ENCODE assay signal across 8 cellular contexts in genomic region chr9:120712539-120713031, GRCh38. TPM values are rescaled to one million over a fixed set of nuclear protein-coding genes. Genes with fewer than 3 reads are reported as not detected.
DNase-seq lines count a peak whose midpoint lies in the region; ATAC-seq and TF ChIP-seq lines count a peak whose summit lies in the region.

No MANE protein-coding gene starts in this region.

- peaks cover 19 to 49% (median 27%) of the 10 kb centered on the region in 3 donors for H3K4me1 Mint-ChIP-seq in naive B cell

- peak overlapping the region; percentile 74 for H3K4me2 ChIP-seq in IMR-90 (ENCODE audit: low read depth, low read length)

- H3K27ac ChIP-seq in A673 (ENCODE audit: low read depth, low read length, poor library complexity, severe bottlenecking) (peak overlapping the region; percentile 54), IMR-90 (ENCODE audit: insufficient read depth, low read length) (no peak overlapping the region), caudate nucleus (ENCODE audit: low read depth, low read length) (peak overlapping the region; percentile 83)

- H3K9ac ChIP-seq in IMR-90 (ENCODE audit: low read depth, low read length) = peak overlapping the region; percentile 32; the same call in 1 of the 2 replicates

- in situ Hi-C loops in IMR-90 (cut with MboI; ENCODE audit: low sequenced_read_pairs) = no loop called here

- intact Hi-C loops in A673 (cut with micrococcal nuclease; ENCODE audit: unreplicated experiment) = loop anchor here (5.0 kb wide), 1 partner anchor 90 kb away; no protein-coding TSS in a partner anchor
- intact Hi-C loops in IMR-90 (cut with micrococcal nuclease) = loop anchor here (2.0 kb wide), 1 partner anchor 92 kb away; no protein-coding TSS in a partner anchor

- H4K5ac ChIP-seq in IMR-90 (ENCODE audit: low read depth, low read length) = no peak overlapping the region

- H2BK15ac ChIP-seq in IMR-90 (ENCODE audit: low read depth, low read length) = no peak overlapping the region

- H2BK20ac ChIP-seq in IMR-90 (ENCODE audit: low read depth, low read length) = no peak overlapping the region

- 0 out of 2 replicates have a peak overlapping the region, but pooled peaks have one; percentile 39 for H3K14ac ChIP-seq in IMR-90 (replicated peaks; ENCODE audit: low read depth, low read length)

- WGBS in IMR-90 (ENCODE audit: extremely low coverage in 2 of 2, insufficient read length in 1 of 2), 2 experiments = no CpG with 5 or more reads among the region's 4 CpGs

- dilution Hi-C loops in IMR-90 (cut with HindIII; ENCODE audit: low sequenced_read_pairs, unreplicated experiment) = no loop called here

- H3K23ac ChIP-seq in IMR-90 (ENCODE audit: low read depth, low read length) = peak overlapping the region; percentile 31

- POLR2A ChIA-PET in A673 (lab: Charles Lee; ENCODE audit: low non-redundant PET) (no interaction called here), IMR-90 (lab: Charles Lee; ENCODE audit: unreplicated experiment) (no interaction called here)

- H3K9me1 ChIP-seq in IMR-90 (ENCODE audit: insufficient read depth, low read length) = peaks cover 3% of the 10 kb centered on the region; the same call in 1 of the 2 replicates

- no peak overlapping the region for H4K91ac ChIP-seq in IMR-90 (ENCODE audit: insufficient read depth, low read depth, low read length)

- TF ChIP-seq CTCF in A673 (conservative IDR thresholded peaks at IDR 0.05; ENCODE audit: low read depth, low read length) = no peak
- no peak for TF ChIP-seq CTCF in IMR-90 (conservative IDR thresholded peaks at IDR 0.05; ENCODE audit: low read depth, low read length)

- H3K36me3 Mint-ChIP-seq in naive B cell = no peaks in the 10 kb centered on the region

- H4K8ac ChIP-seq in IMR-90 (ENCODE audit: low read depth in 2 of 2, low read length in 2 of 2) = no peak overlapping the region

- peak overlapping the region in 3 of 6 donors; percentile 81 to 92 (median 92) for H3K27ac Mint-ChIP-seq in naive B cell

- CTCF ChIA-PET in A673 (lab: Charles Lee) = interaction anchor here (0.6 kb wide), 1 partner anchor 87 kb away, joined by 3 read pairs; no protein-coding TSS in a partner anchor
- CTCF ChIA-PET in IMR-90 (lab: Yijun Ruan, JAX) = interaction anchor here (0.6 to 1.0 kb wide), 5 partner anchors 10 to 1113 kb away, joined by 3 to 6 read pairs (median 4); no protein-coding TSS in a partner anchor

- no peaks in the 10 kb centered on the region for H3K9me3 Mint-ChIP-seq in naive B cell

- no peak overlapping the region for H2BK120ac ChIP-seq in IMR-90 (ENCODE audit: low read depth, low read length)

- H4K20me1 ChIP-seq in IMR-90 (ENCODE audit: insufficient read depth, low read length) = no peaks in the 10 kb centered on the region

- H3K36me3 ChIP-seq in A673 (ENCODE audit: insufficient read depth, low read length, poor library complexity, severe bottlenecking) (no peaks in the 10 kb centered on the region), IMR-90 (ENCODE audit: control insufficient read depth, insufficient read depth, low read length) (no peaks in the 10 kb centered on the region)

- no peaks in the 10 kb centered on the region for H3K27me3 Mint-ChIP-seq in naive B cell

- no peak for TF ChIP-seq RAD21 in IMR-90 (IDR thresholded peaks at IDR 0.05; ENCODE audit: low read length)

- no peak overlapping the region for H2BK5ac ChIP-seq in IMR-90 (ENCODE audit: low read depth, low read length, poor library complexity, severe bottlenecking)

- H2AK5ac ChIP-seq in IMR-90 (ENCODE audit: low read depth, low read length) = no peak overlapping the region

- H3K4me3 Mint-ChIP-seq in naive B cell = peak overlapping the region; percentile 90 to 98 (median 95)

- peaks cover 11 to 59% of the 10 kb centered on the region in 2 experiments; a peak in 3 of 4 replicates for H3K79me1 ChIP-seq in IMR-90 (ENCODE audit: low read depth in 1 of 2, low read length in 2 of 2)

- no peak overlapping the region for H3K18ac ChIP-seq in IMR-90 (ENCODE audit: low read depth, low read length)

- no peak overlapping the region for H2AFZ ChIP-seq in IMR-90 (replicated peaks; ENCODE audit: low read length, poor library complexity)

- H3K4me3 ChIP-seq in A673 (ENCODE audit: low read depth, low read length, poor library complexity, severe bottlenecking) = peak overlapping the region; percentile 78
- peak overlapping the region; percentile 75 for H3K4me3 ChIP-seq in IMR-90 (ENCODE audit: insufficient read depth, low read depth, low read length)

- no peak for TF ChIP-seq POLR2A in IMR-90 (IDR thresholded peaks at IDR 0.05; ENCODE audit: low read depth, low read length)

- BruUV-seq in A673 (replicated peaks; lab: Mats Ljungman, UMichigan) (TSS peak; percentile 43), IMR-90 (replicated peaks; lab: Mats Ljungman, UMichigan) (no TSS peak)

- H3K4me1 ChIP-seq in A673 (ENCODE audit: insufficient read depth, low read length, poor library complexity, severe bottlenecking) (peaks cover 46% of the 10 kb centered on the region), IMR-90 (ENCODE audit: control insufficient read depth, insufficient read depth, low read length) (peaks cover 13% of the 10 kb centered on the region)

- no peak overlapping the region for H2AK9ac ChIP-seq in IMR-90 (replicated peaks; ENCODE audit: low read depth, low read length, poor library complexity)

- 0 out of 2 replicates have a peak overlapping the region, but pooled peaks have one; percentile 13 for H3K56ac ChIP-seq in IMR-90 (ENCODE audit: extremely low read depth, insufficient read depth, low read length)

- H3K9me3 ChIP-seq in A673 (ENCODE audit: low read depth, low read length, poor library complexity, severe bottlenecking) (no peaks in the 10 kb centered on the region), IMR-90 (ENCODE audit: control insufficient read depth, insufficient read depth, low read length) (no peaks in the 10 kb centered on the region)

- ATAC-seq in IMR-90 (ENCODE audit: low read depth) (no peak), naive B cell (ENCODE audit: low read depth in 2 of 2) (no peak), HG03097 (IDR thresholded peaks at IDR 0.05; ENCODE audit: low FRiP score, unreplicated experiment) (no peak)

- H3K4ac ChIP-seq in IMR-90 (ENCODE audit: low read depth, low read length) = no peak overlapping the region

- DNase-seq in A673 (ENCODE audit: low spot score) (no peak), IMR-90 (no peak), caudate nucleus (lab: John Stamatoyannopoulos, UW) (no peak), naive B cell (no peak), Kasumi-1 (lab: John Stamatoyannopoulos, UW) (no peak), NCI-H1105 (lab: John Stamatoyannopoulos, UW) (no peak)
- no peak for DNase-seq in stimulated activated naive CD4-positive, alpha-beta T cell (lab: John Stamatoyannopoulos, UW)

- H3K27me3 ChIP-seq in A673 (replicated peaks; ENCODE audit: insufficient read depth, low read depth, low read length, poor library complexity) (no peaks in the 10 kb centered on the region), IMR-90 (ENCODE audit: control insufficient read depth, insufficient read depth, low read length) (no peaks in the 10 kb centered on the region)

TF ChIP-seq in IMR-90, 13 proteins besides CTCF, POLR2A, EP300 and RAD21:
- no peak for TF ChIP-seq BHLHE40 (IDR thresholded peaks at IDR 0.05; ENCODE audit: low read depth, low read length)
- no peak for TF ChIP-seq SMC3 (IDR thresholded peaks at IDR 0.05; ENCODE audit: low read depth, low read length)
- no peak for TF ChIP-seq MXI1 (IDR thresholded peaks at IDR 0.05; ENCODE audit: borderline replicate concordance, low read depth, low read length)
- TF ChIP-seq RCOR1 (IDR thresholded peaks at IDR 0.05; ENCODE audit: insufficient replicate concordance, low read length) = no peak
- no peak for TF ChIP-seq RFX5 (IDR thresholded peaks at IDR 0.05; ENCODE audit: low read depth, low read length)
- no peak for TF ChIP-seq ELK1 (IDR thresholded peaks at IDR 0.05; ENCODE audit: borderline replicate concordance, low read depth, low read length)
- TF ChIP-seq CHD1 (IDR thresholded peaks at IDR 0.05; ENCODE audit: low read depth, low read length) = no peak
- TF ChIP-seq NFE2L2 (IDR thresholded peaks at IDR 0.05; ENCODE audit: low read depth, low read length) = no peak
- no peak for TF ChIP-seq MAZ (IDR thresholded peaks at IDR 0.05; ENCODE audit: borderline replicate concordance, low read depth, low read length)
- no peak for TF ChIP-seq USF2 (IDR thresholded peaks at IDR 0.05; ENCODE audit: low read depth, low read length)
TF ChIP-seq in IMR-90: peak in this region for 0.

RNA-seq across cellular contexts. Expression of gene MEGF9, which starts 1.7 kb away (rescaled TPM):
- total RNA-seq in A673 (2021) = 11.5 and 12.2 TPM in 2 replicates
- total RNA-seq in IMR-90 (2012; rRNA removed) = 3.4 and 4.7 TPM in 2 replicates
- polyA plus RNA-seq in IMR-90 (2012; rRNA removed) = 3.0 and 3.4 TPM in 2 replicates
- 1.4 and 1.7 TPM in 2 replicates for polyA plus RNA-seq in IMR-90 (2012; cell fraction: cytosol; rRNA removed)
- polyA plus RNA-seq in IMR-90 (2012; cell fraction: nucleus; rRNA removed; ENCODE audit: low replicate concordance) = 0.83 and 3.0 TPM in 2 replicates
- polyA plus RNA-seq in naive B cell (ENCODE audit: low read depth in 6 of 6) = 1 to 10 TPM; 4.4 to 5.6 (median 5.0) TPM
